In the genomic region with DNA sequence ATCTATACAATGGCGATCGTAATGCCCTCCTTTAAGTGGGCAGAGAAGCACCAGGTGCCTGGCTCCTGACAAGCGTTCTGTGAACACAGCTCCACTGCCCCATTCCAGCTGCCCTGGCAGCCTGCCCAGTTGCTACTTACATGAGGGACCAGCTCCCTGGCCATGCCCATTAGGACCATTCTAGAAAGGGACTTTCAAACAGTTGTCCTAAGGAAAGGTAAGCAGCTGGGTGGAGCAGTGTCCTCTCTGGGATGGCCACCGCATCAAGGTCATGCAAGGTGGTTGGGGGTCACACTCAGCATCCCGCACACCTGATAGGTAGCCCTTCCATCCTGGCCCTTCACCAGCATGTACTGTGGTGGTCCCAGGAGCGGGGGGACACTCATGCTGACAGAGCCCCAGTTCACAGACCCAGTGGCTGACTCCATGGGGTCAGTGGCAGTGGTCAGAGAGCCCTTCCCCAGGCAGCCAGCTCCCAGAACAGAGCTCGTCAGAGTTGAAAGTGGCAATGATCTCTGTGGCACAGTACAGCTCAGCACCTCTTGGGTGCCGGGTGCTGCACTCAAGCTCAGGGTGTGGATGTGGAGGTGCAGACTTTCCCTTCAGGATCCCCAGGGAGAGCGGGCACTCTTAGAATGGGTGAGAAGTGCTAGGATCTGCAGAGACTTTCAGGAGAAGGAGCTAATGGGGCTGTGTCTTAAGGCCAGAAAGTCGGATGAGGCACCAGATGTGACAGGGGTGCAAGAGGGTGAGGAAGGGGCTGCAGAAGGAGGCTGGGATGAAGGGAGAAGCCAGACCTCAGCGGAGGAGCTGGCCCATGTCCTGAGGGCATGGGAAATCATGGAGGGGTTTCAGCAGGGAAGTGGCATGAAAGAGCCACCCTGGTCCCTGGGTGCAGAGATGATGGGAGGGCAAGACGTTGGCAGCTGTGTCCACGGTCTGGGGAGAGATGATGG, we compare ENCODE assay signal across 14 cellular contexts. TPM values are rescaled to one million over a fixed set of nuclear protein-coding genes. Genes with fewer than 3 reads are reported as not detected.
DNase-seq lines count a peak whose midpoint lies in the region; TF ChIP-seq lines count a peak whose summit lies in the region.
"Had no signal": no experiment of that assay in that cellular context is flagged by ENCODE, and none has a peak within 500 bp of the region (broad histone marks: within the 10 kb centered on the region; RNA-seq: fewer than 3 reads in every experiment).

No MANE protein-coding gene starts in this region.

- H2AK5ac ChIP-seq in mesendoderm (ENCODE audit: low read length) = no peak overlapping the region

- H3K56ac ChIP-seq in mesendoderm (ENCODE audit: low read length) = no peak overlapping the region

- TF ChIP-seq CTCF in adrenal gland (IDR thresholded peaks at IDR 0.05) (no peak), GM20000 (IDR thresholded peaks at IDR 0.05; ENCODE audit: extremely low read depth, missing control alignments) (no peak)

- H3K27ac ChIP-seq in adrenal gland (no peak overlapping the region), mesendoderm (ENCODE audit: low read depth, low read length) (no peak overlapping the region)
- H3K27ac ChIP-seq: BLaER1 had no signal

- H4K5ac ChIP-seq in mesendoderm (ENCODE audit: low read length) = no peak overlapping the region

- H3K9ac ChIP-seq in mesendoderm (ENCODE audit: low read length) = no peak overlapping the region
- H3K9ac ChIP-seq: BLaER1 had no signal

- H3K27me3 Mint-ChIP-seq in immature natural killer cell (ENCODE audit: low read depth in 3 of 3) = peaks cover 0 to 4% (median 0%) of the 10 kb centered on the region in 3 donors
- H3K27me3 Mint-ChIP-seq: stimulated activated naive CD8-positive, alpha-beta T cell treated with anti-CD3 and anti-CD28 coated beads, Interleukin-15, Interleukin-2, amounts not matched to agents 100 ng/mL and 50 ng/mL, for 24 hours had no signal

- WGBS in adrenal gland, 4 donors = 83 to 86% (median 84%) methylated on average over 6 to 13 of the region's 13 CpGs
- no CpG with 5 or more reads among the region's 13 CpGs for WGBS in mesendoderm (ENCODE audit: extremely low coverage, insufficient coverage, low lambda C conversion rate)

- H2BK120ac ChIP-seq in mesendoderm (ENCODE audit: low read depth, low read length) = no peak overlapping the region

- H3K36me3 Mint-ChIP-seq in immature natural killer cell = no peaks in the 10 kb centered on the region

- H3K4me2 ChIP-seq in mesendoderm (ENCODE audit: low read length) = no peak overlapping the region
- H3K4me2 ChIP-seq: BLaER1 had no signal

- no peaks in the 10 kb centered on the region for H3K9me3 ChIP-seq in adrenal gland (replicated peaks in 1 of 3)
- H3K9me3 ChIP-seq: mucosa of descending colon had no signal

- no peak overlapping the region for H3K4me3 Mint-ChIP-seq in immature natural killer cell
- H3K4me3 Mint-ChIP-seq: stimulated activated naive CD8-positive, alpha-beta T cell treated with anti-CD3 and anti-CD28 coated beads, Interleukin-15, Interleukin-2, amounts not matched to agents 100 ng/mL and 50 ng/mL, for 24 hours had no signal

- no peak overlapping the region for H2BK5ac ChIP-seq in mesendoderm (ENCODE audit: low read length)

- no peaks in the 10 kb centered on the region for H3K79me2 ChIP-seq in mesendoderm (ENCODE audit: control insufficient read depth, insufficient read depth, low read length)

- H3K4me1 ChIP-seq in adrenal gland (replicated peaks in 1 of 2) (peaks cover 4 to 13% of the 10 kb centered on the region in 2 donors), mesendoderm (ENCODE audit: control insufficient read depth, low read depth, low read length) (no peaks in the 10 kb centered on the region)
- H3K4me1 ChIP-seq: BLaER1 had no signal

- peak; percentile 79 for DNase-seq in COLO668 (lab: John Stamatoyannopoulos, UW; ENCODE audit: unreplicated experiment)
- peak; percentile 88 for DNase-seq in NCI-H1092 (lab: John Stamatoyannopoulos, UW)
- DNase-seq in adrenal gland = peak in 4 of 7 donors; percentile 25 to 73 (median 57)
- peak; percentile 89 for DNase-seq in mesenteric fat pad (ENCODE audit: low spot score)
- DNase-seq in immature natural killer cell = no peak
- no peak for DNase-seq in mesendoderm
- DNase-seq in putamen (ENCODE audit: low spot score) = no peak
- DNase-seq in GM20000 (ENCODE audit: low spot score) = no peak
- DNase-seq: activated CD4-positive, alpha-beta T cell treated with anti-CD3 and anti-CD28 coated beads, Interleukin-2, amount 50 U/mL, for 48 hours; activated naive CD4-positive, alpha-beta T cell treated with Interleukin-2 at 50 U/mL for 16 hours; mucosa of descending colon; stimulated activated CD4-positive, alpha-beta T cell treated with anti-CD3 and anti-CD28 coated beads, Interleukin-4, amount 100 ng/mL, for 4 hours had no signal

- TF ChIP-seq POLR2A in adrenal gland (IDR thresholded peaks at IDR 0.05) = no peak

- H3K36me3 ChIP-seq in adrenal gland (replicated peaks in 1 of 2) (no peaks in the 10 kb centered on the region), mesendoderm (ENCODE audit: control insufficient read depth, insufficient read depth, low read length) (no peaks in the 10 kb centered on the region)
- H3K36me3 ChIP-seq: BLaER1 had no signal

- no peak overlapping the region for H3K4ac ChIP-seq in mesendoderm (ENCODE audit: low read depth, low read length)

- H3K4me1 Mint-ChIP-seq in immature natural killer cell = peaks cover 6 to 9% of the 10 kb centered on the region in 2 donors

- no peak overlapping the region for H3K27ac Mint-ChIP-seq in immature natural killer cell
- H3K27ac Mint-ChIP-seq: stimulated activated naive CD8-positive, alpha-beta T cell treated with anti-CD3 and anti-CD28 coated beads, Interleukin-15, Interleukin-2, amounts not matched to agents 100 ng/mL and 50 ng/mL, for 24 hours had no signal

- H3K18ac ChIP-seq in mesendoderm (ENCODE audit: low read length) = no peak overlapping the region

- H3K4me3 ChIP-seq in adrenal gland = no peak overlapping the region
- H3K4me3 ChIP-seq in mesendoderm (ENCODE audit: low read length) = no peak overlapping the region
- H3K4me3 ChIP-seq: BLaER1, mucosa of descending colon had no signal

- H3K9me3 Mint-ChIP-seq in immature natural killer cell = peaks cover 0 to 3% (median 0%) of the 10 kb centered on the region in 6 donors
- H3K9me3 Mint-ChIP-seq: stimulated activated naive CD8-positive, alpha-beta T cell treated with anti-CD3 and anti-CD28 coated beads, Interleukin-15, Interleukin-2, amounts not matched to agents 100 ng/mL and 50 ng/mL, for 24 hours had no signal

- no peak overlapping the region for H4K8ac ChIP-seq in mesendoderm (ENCODE audit: low read depth, low read length)

- intact Hi-C loops in adrenal gland (cut with DNase I) = no loop called here

- H2BK15ac ChIP-seq in mesendoderm (replicated peaks; ENCODE audit: low read depth) = no peak overlapping the region

- H3K27me3 ChIP-seq in adrenal gland (no peaks in the 10 kb centered on the region), mesendoderm (ENCODE audit: insufficient read depth, low read length, poor library complexity) (no peaks in the 10 kb centered on the region)
- H3K27me3 ChIP-seq: BLaER1 had no signal

- no peaks in the 10 kb centered on the region for H3K79me1 ChIP-seq in mesendoderm (ENCODE audit: low read length)

- no peak overlapping the region for H3K23ac ChIP-seq in mesendoderm (ENCODE audit: low read length)

RNA-seq across cellular contexts. Expression of a gene that starts 10.9 kb away (rescaled TPM):
- total RNA-seq in adrenal gland = 10 to 100 TPM; 26.3 to 44.2 (median 36.6) TPM
- polyA plus RNA-seq in adrenal gland = 10 to 100 TPM in 2 of 3 donors, 1 to 10 TPM in 1; 9.5 to 16.5 (median 13.4) TPM
- 78.4 TPM for total RNA-seq in mesenteric fat pad
- polyA plus RNA-seq in immature natural killer cell = not detected
- 0.46 TPM for polyA plus RNA-seq in mesendoderm (2013, experiment 1 of 2)
- polyA plus RNA-seq in mesendoderm (2013, experiment 2 of 2) = 0.29 TPM

RNA-seq across cellular contexts. Expression of a gene that starts 11.9 kb away (rescaled TPM):
- total RNA-seq in adrenal gland (100 to 1,000 TPM; 177 to 599 (median 404) TPM), mesenteric fat pad (265 TPM)
- polyA plus RNA-seq in adrenal gland (1,000 to 10,000 TPM in 1 of 3 donors, 100 to 1,000 TPM in 2; 176 to 1,434 (median 799) TPM), immature natural killer cell (not detected)
- polyA plus RNA-seq in mesendoderm (2013, experiment 1 of 2) = 2.8 TPM
- 3.3 TPM for polyA plus RNA-seq in mesendoderm (2013, experiment 2 of 2)

RNA-seq across cellular contexts. Expression of a gene that starts 21.8 kb away (rescaled TPM):
- 10 to 100 TPM; 15.3 to 38.1 (median 22.6) TPM for total RNA-seq in adrenal gland
- 100 to 1,000 TPM in 1 of 3 donors, 10 to 100 TPM in 1, 1 to 10 TPM in 1; 6.6 to 592 (median 52.2) TPM for polyA plus RNA-seq in adrenal gland
- total RNA-seq in mesenteric fat pad = 543 TPM
- not detected for polyA plus RNA-seq in immature natural killer cell
- polyA plus RNA-seq in mesendoderm (2013, experiment 1 of 2) = 0.06 TPM
- polyA plus RNA-seq in mesendoderm (2013, experiment 2 of 2) = 0.17 TPM

Comparison
In these comparisons a context has a peak if more than half of its experiments do, and no peak if none do; other contexts are left out.
1. DNase-seq: peak in COLO668 (single experiment), NCI-H1092 (single experiment), adrenal gland (4 of 7) and mesenteric fat pad (single experiment); none in immature natural killer cell (0 of 3), mesendoderm (single experiment), putamen (single experiment) and GM20000 (single experiment).
2. RNA of a gene that starts 21.8 kb away (total RNA-seq): 543 TPM in mesenteric fat pad (single experiment); 15.3 to 38.1 TPM in adrenal gland; every median in the first group is over 10 times any median in the second.